Comparison of ENCODE assay signal across 1 cellular context in genomic region chr3:168248383-168249047, GRCh38.
TF ChIP-seq lines count a peak whose summit lies in the region.

No MANE protein-coding gene starts in this region.

TF ChIP-seq in HEK293, 187 proteins besides CTCF, POLR2A, EP300 and RAD21 (continued from another document):
- TF ChIP-seq ZNF19 (tag by site-specific recombination; IDR thresholded peaks at IDR 0.05; ENCODE audit: low read depth) (no peak), ZNF555 (tag by site-specific recombination; conservative IDR thresholded peaks at IDR 0.05) (no peak), ZNF791 (tag by site-specific recombination; IDR thresholded peaks at IDR 0.05) (no peak), SP7 (tag by site-specific recombination; IDR thresholded peaks at IDR 0.05) (no peak), ZFP41 (tag by site-specific recombination; IDR thresholded peaks at IDR 0.05; ENCODE audit: borderline replicate concordance) (no peak), YY1 (tag by site-specific recombination; IDR thresholded peaks at IDR 0.05) (0 out of 2 replicates have a peak, but pooled peaks have one; percentile 36), PRDM4 (tag by site-specific recombination; IDR thresholded peaks at IDR 0.05) (no peak)
